ENCODE assay signal across 2 cellular contexts in the genomic region with DNA sequence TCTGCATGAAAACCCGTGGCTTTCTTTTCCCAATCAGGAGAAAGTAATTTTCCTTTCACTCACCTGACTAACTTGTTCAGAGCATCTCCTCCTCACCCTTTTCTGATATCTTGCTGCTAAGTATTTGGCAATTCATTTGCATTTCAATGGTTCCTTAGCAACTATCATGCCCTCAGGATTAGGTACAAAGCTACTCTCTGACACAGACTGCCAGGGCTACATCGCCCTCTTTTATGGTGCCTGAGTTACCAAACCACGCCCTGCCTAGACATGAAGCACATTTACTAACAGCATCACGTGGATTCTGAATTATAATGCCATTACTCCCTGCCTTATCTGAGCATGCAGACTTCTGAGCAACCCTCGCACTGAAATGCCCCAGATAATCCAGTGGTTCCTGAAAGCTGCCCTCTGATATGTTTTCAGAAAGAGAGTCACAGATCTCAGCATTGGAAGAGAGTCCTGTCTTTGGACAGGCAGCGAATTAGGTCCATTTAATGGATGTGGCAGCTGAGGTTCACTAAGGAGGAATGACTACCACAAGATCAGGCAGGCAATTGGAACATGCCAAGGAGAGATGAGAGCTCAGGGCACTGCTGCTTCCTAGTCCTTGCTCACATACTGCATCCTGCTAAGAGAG.
TF ChIP-seq lines count a peak whose summit lies in the region.

No MANE protein-coding gene starts in this region.

TF ChIP-seq in K562, 482 proteins besides CTCF, POLR2A, EP300 and RAD21:
- TF ChIP-seq, protein P1, sequence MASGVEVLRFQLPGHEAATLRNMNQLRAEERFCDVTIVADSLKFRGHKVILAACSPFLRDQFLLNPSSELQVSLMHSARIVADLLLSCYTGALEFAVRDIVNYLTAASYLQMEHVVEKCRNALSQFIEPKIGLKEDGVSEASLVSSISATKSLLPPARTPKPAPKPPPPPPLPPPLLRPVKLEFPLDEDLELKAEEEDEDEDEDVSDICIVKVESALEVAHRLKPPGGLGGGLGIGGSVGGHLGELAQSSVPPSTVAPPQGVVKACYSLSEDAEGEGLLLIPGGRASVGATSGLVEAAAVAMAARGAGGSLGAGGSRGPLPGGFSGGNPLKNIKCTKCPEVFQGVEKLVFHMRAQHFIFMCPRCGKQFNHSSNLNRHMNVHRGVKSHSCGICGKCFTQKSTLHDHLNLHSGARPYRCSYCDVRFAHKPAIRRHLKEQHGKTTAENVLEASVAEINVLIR (CRISPR knock-in tag; IDR thresholded peaks at IDR 0.05) = no peak
- TF ChIP-seq MCM2 (IDR thresholded peaks at IDR 0.05; ENCODE audit: low read depth) (no peak), NR3C1 (CRISPR knock-in tag; IDR thresholded peaks at IDR 0.05) (no peak), TEAD4 (IDR thresholded peaks at IDR 0.05; ENCODE audit: low read length) (0 out of 2 replicates have a peak, but pooled peaks have one; percentile 14), TEAD4 (CRISPR knock-in tag; IDR thresholded peaks at IDR 0.05; ENCODE audit: borderline replicate concordance) (no peak), KLF13 (tag; IDR thresholded peaks at IDR 0.05; ENCODE audit: borderline replicate concordance, low read depth) (no peak), TAL1 (IDR thresholded peaks at IDR 0.05) (peak; percentile 27; the same call in 1 of the 2 replicates), ZNF778 (CRISPR knock-in tag; IDR thresholded peaks at IDR 0.05) (no peak), SMAD1 (IDR thresholded peaks at IDR 0.05; ENCODE audit: low read depth, low read length, partially characterized antibody) (no peak), JUNB (CRISPR knock-in tag; conservative IDR thresholded peaks at IDR 0.05) (no peak), ZNF830 (CRISPR knock-in tag; IDR thresholded peaks at IDR 0.05) (no peak), TEAD1 (CRISPR knock-in tag; IDR thresholded peaks at IDR 0.05) (no peak), ZNF324 (CRISPR knock-in tag; IDR thresholded peaks at IDR 0.05) (no peak), SIRT6 (IDR thresholded peaks at IDR 0.05; ENCODE audit: low read depth, low read length) (no peak), CBFA2T3 (IDR thresholded peaks at IDR 0.05) (peak; percentile 34), SUPT5H (IDR thresholded peaks at IDR 0.05) (no peak)
- TF ChIP-seq, protein P2, sequence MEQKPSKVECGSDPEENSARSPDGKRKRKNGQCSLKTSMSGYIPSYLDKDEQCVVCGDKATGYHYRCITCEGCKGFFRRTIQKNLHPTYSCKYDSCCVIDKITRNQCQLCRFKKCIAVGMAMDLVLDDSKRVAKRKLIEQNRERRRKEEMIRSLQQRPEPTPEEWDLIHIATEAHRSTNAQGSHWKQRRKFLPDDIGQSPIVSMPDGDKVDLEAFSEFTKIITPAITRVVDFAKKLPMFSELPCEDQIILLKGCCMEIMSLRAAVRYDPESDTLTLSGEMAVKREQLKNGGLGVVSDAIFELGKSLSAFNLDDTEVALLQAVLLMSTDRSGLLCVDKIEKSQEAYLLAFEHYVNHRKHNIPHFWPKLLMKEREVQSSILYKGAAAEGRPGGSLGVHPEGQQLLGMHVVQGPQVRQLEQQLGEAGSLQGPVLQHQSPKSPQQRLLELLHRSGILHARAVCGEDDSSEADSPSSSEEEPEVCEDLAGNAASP (IDR thresholded peaks at IDR 0.05) = no peak
- TF ChIP-seq, protein P3, sequence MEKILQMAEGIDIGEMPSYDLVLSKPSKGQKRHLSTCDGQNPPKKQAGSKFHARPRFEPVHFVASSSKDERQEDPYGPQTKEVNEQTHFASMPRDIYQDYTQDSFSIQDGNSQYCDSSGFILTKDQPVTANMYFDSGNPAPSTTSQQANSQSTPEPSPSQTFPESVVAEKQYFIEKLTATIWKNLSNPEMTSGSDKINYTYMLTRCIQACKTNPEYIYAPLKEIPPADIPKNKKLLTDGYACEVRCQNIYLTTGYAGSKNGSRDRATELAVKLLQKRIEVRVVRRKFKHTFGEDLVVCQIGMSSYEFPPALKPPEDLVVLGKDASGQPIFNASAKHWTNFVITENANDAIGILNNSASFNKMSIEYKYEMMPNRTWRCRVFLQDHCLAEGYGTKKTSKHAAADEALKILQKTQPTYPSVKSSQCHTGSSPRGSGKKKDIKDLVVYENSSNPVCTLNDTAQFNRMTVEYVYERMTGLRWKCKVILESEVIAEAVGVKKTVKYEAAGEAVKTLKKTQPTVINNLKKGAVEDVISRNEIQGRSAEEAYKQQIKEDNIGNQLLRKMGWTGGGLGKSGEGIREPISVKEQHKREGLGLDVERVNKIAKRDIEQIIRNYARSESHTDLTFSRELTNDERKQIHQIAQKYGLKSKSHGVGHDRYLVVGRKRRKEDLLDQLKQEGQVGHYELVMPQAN (IDR thresholded peaks at IDR 0.05; ENCODE audit: borderline replicate concordance) = no peak
- TF ChIP-seq, protein P4, sequence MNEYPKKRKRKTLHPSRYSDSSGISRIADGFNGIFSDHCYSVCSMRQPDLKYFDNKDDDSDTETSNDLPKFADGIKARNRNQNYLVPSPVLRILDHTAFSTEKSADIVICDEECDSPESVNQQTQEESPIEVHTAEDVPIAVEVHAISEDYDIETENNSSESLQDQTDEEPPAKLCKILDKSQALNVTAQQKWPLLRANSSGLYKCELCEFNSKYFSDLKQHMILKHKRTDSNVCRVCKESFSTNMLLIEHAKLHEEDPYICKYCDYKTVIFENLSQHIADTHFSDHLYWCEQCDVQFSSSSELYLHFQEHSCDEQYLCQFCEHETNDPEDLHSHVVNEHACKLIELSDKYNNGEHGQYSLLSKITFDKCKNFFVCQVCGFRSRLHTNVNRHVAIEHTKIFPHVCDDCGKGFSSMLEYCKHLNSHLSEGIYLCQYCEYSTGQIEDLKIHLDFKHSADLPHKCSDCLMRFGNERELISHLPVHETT (CRISPR knock-in tag; conservative IDR thresholded peaks at IDR 0.05 in 1 of 2, IDR thresholded peaks at IDR 0.05 in 1 of 2) = no peak
- TF ChIP-seq, protein P5, sequence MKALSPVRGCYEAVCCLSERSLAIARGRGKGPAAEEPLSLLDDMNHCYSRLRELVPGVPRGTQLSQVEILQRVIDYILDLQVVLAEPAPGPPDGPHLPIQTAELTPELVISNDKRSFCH (CRISPR knock-in tag; IDR thresholded peaks at IDR 0.05) = no peak
- TF ChIP-seq, protein P5 (tag; IDR thresholded peaks at IDR 0.05) = no peak
- TF ChIP-seq, protein P6, sequence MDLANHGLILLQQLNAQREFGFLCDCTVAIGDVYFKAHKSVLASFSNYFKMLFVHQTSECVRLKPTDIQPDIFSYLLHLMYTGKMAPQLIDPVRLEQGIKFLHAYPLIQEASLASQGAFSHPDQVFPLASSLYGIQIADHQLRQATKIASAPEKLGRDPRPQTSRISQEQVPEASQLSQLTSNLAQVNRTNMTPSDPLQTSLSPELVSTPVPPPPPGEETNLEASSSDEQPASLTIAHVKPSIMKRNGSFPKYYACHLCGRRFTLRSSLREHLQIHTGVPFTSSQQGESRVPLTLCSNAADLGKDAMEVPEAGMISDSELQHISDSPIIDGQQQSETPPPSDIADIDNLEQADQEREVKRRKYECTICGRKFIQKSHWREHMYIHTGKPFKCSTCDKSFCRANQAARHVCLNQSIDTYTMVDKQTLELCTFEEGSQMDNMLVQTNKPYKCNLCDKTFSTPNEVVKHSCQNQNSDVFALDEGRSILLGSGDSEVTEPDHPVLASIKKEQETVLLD (IDR thresholded peaks at IDR 0.05) = no peak
TF ChIP-seq in K562: peak in this region for 3.

TF ChIP-seq in neural cell, 6 proteins besides CTCF, POLR2A, EP300 and RAD21 (continued from another document):
- TF ChIP-seq, protein P7, sequence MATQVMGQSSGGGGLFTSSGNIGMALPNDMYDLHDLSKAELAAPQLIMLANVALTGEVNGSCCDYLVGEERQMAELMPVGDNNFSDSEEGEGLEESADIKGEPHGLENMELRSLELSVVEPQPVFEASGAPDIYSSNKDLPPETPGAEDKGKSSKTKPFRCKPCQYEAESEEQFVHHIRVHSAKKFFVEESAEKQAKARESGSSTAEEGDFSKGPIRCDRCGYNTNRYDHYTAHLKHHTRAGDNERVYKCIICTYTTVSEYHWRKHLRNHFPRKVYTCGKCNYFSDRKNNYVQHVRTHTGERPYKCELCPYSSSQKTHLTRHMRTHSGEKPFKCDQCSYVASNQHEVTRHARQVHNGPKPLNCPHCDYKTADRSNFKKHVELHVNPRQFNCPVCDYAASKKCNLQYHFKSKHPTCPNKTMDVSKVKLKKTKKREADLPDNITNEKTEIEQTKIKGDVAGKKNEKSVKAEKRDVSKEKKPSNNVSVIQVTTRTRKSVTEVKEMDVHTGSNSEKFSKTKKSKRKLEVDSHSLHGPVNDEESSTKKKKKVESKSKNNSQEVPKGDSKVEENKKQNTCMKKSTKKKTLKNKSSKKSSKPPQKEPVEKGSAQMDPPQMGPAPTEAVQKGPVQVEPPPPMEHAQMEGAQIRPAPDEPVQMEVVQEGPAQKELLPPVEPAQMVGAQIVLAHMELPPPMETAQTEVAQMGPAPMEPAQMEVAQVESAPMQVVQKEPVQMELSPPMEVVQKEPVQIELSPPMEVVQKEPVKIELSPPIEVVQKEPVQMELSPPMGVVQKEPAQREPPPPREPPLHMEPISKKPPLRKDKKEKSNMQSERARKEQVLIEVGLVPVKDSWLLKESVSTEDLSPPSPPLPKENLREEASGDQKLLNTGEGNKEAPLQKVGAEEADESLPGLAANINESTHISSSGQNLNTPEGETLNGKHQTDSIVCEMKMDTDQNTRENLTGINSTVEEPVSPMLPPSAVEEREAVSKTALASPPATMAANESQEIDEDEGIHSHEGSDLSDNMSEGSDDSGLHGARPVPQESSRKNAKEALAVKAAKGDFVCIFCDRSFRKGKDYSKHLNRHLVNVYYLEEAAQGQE (IDR thresholded peaks at IDR 0.05; ENCODE audit: borderline replicate concordance) = no peak
- TF ChIP-seq TAF1 (IDR thresholded peaks at IDR 0.05; ENCODE audit: low read depth) = no peak
- TF ChIP-seq EZH2 (IDR thresholded peaks at IDR 0.05; ENCODE audit: borderline replicate concordance, insufficient read depth, low read length, poor library complexity, severe bottlenecking) = no peak
- no peak for TF ChIP-seq POLR2AphosphoS5 (IDR thresholded peaks at IDR 0.05)
- TF ChIP-seq SMC3 (conservative IDR thresholded peaks at IDR 0.05; ENCODE audit: poor library complexity) = no peak
